ENCODE assay signal across 1 cellular context in the genomic region with DNA sequence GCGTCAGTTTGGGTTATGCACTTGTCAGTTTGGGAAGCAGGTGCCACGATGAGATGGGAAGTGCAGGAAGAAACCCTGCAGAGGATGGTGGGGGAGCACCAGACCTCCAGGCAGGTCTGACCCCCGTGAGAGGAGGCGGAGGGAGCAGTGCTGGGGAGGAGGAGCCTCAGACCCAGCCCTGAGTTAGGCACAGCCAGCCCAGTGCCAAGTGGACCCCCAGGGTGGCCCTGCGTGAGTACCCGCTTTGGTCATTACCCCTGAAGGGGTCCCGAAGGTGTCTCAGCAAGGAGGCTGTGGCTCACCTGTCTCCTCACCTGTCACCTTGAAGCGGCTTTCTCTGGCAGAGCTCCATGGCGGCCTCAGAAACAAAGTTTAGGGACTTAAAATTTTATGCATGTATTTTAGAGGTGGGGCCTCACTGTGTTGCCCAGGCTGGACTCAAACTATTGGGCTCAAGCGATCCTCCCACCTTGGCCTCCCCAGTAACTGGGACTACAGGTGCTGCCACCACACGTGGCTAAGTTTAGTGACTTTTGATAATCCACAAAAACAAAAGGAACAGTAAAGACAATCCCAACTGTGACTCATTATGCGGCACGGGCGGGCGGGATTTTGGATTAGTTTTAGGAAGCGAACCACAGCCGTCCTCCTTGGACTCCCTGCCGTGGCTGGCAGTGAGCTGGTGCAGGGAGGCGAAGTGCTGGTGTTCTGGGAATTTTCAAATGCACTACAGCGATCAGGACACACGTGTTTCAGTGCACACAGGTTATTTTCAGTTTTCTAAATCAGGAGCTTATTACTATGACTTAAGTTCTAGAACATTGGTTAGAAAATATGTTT.
TF ChIP-seq lines count a peak whose summit lies in the region.

No MANE protein-coding gene starts in this region.

TF ChIP-seq in HepG2, 621 proteins besides CTCF, POLR2A, EP300 and RAD21:
- TF ChIP-seq, protein P1, sequence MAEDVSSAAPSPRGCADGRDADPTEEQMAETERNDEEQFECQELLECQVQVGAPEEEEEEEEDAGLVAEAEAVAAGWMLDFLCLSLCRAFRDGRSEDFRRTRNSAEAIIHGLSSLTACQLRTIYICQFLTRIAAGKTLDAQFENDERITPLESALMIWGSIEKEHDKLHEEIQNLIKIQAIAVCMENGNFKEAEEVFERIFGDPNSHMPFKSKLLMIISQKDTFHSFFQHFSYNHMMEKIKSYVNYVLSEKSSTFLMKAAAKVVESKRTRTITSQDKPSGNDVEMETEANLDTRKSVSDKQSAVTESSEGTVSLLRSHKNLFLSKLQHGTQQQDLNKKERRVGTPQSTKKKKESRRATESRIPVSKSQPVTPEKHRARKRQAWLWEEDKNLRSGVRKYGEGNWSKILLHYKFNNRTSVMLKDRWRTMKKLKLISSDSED (CRISPR knock-in tag; IDR thresholded peaks at IDR 0.05) = no peak
- TF ChIP-seq ZNF543 (CRISPR knock-in tag; IDR thresholded peaks at IDR 0.05) = no peak
- TF ChIP-seq MBD4 (IDR thresholded peaks at IDR 0.05; ENCODE audit: borderline replicate concordance, low read length) = no peak
- no peak for TF ChIP-seq ZNF382 (CRISPR knock-in tag; IDR thresholded peaks at IDR 0.05; ENCODE audit: borderline replicate concordance)
- TF ChIP-seq, protein P2, sequence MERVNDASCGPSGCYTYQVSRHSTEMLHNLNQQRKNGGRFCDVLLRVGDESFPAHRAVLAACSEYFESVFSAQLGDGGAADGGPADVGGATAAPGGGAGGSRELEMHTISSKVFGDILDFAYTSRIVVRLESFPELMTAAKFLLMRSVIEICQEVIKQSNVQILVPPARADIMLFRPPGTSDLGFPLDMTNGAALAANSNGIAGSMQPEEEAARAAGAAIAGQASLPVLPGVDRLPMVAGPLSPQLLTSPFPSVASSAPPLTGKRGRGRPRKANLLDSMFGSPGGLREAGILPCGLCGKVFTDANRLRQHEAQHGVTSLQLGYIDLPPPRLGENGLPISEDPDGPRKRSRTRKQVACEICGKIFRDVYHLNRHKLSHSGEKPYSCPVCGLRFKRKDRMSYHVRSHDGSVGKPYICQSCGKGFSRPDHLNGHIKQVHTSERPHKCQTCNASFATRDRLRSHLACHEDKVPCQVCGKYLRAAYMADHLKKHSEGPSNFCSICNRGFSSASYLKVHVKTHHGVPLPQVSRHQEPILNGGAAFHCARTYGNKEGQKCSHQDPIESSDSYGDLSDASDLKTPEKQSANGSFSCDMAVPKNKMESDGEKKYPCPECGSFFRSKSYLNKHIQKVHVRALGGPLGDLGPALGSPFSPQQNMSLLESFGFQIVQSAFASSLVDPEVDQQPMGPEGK (CRISPR knock-in tag; IDR thresholded peaks at IDR 0.05) = no peak
- peak; percentile 62 for TF ChIP-seq ZNF121 (CRISPR knock-in tag; IDR thresholded peaks at IDR 0.05)
- no peak for TF ChIP-seq MBNL3 (CRISPR knock-in tag; conservative IDR thresholded peaks at IDR 0.05)
- TF ChIP-seq, protein P3, sequence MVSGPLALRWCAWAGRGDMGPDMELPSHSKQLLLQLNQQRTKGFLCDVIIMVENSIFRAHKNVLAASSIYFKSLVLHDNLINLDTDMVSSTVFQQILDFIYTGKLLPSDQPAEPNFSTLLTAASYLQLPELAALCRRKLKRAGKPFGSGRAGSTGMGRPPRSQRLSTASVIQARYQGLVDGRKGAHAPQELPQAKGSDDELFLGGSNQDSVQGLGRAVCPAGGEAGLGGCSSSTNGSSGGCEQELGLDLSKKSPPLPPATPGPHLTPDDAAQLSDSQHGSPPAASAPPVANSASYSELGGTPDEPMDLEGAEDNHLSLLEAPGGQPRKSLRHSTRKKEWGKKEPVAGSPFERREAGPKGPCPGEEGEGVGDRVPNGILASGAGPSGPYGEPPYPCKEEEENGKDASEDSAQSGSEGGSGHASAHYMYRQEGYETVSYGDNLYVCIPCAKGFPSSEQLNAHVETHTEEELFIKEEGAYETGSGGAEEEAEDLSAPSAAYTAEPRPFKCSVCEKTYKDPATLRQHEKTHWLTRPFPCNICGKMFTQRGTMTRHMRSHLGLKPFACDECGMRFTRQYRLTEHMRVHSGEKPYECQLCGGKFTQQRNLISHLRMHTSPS (CRISPR knock-in tag; IDR thresholded peaks at IDR 0.05; ENCODE audit: low read depth) = no peak
